Comparison of ENCODE assay signal across 2 cellular contexts in the genomic region with DNA sequence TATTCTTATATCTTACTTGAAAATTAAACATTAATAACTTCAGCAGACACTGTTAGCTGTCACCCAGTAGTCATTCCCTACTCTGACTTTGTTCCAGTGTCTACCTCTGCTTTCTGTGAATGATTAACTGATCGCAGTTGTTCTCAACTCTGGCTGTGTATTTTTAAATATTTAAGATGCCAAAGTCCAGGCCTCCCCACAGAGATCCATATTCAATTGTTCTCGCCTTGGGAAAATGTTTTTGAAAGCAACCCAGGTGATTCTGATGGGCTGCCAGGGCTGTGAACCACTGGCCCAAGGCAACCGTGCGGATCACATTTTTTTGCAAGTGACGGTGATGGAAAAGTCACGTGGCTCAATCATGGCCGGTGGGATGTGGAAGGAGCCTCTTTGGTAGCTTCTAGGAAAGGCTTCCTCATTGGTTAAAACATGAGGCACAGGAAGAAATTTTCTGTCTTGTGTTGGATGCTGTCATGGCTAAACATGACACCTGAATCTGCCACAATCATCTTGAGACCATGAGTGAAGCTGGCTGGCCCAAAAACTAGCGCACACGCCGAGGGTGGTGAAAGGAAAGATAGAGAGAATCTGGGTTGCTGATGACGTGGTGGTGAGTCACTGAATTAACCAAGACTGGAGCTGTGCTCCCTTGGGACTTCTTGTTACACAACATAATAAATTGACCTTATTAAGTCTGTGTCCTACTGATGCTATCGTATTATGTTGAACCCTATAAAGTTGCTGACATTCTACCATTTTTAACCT.
TF ChIP-seq lines count a peak whose summit lies in the region.

No MANE protein-coding gene starts in this region.

TF ChIP-seq in GM12878, 131 proteins besides CTCF, POLR2A, EP300 and RAD21 (continued from another document):
- TF ChIP-seq, protein P1, sequence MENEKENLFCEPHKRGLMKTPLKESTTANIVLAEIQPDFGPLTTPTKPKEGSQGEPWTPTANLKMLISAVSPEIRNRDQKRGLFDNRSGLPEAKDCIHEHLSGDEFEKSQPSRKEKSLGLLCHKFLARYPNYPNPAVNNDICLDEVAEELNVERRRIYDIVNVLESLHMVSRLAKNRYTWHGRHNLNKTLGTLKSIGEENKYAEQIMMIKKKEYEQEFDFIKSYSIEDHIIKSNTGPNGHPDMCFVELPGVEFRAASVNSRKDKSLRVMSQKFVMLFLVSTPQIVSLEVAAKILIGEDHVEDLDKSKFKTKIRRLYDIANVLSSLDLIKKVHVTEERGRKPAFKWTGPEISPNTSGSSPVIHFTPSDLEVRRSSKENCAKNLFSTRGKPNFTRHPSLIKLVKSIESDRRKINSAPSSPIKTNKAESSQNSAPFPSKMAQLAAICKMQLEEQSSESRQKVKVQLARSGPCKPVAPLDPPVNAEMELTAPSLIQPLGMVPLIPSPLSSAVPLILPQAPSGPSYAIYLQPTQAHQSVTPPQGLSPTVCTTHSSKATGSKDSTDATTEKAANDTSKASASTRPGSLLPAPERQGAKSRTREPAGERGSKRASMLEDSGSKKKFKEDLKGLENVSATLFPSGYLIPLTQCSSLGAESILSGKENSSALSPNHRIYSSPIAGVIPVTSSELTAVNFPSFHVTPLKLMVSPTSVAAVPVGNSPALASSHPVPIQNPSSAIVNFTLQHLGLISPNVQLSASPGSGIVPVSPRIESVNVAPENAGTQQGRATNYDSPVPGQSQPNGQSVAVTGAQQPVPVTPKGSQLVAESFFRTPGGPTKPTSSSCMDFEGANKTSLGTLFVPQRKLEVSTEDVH (IDR thresholded peaks at IDR 0.05; ENCODE audit: low read depth, partially characterized antibody): no peak
- TF ChIP-seq MEF2B (IDR thresholded peaks at IDR 0.05; ENCODE audit: partially characterized antibody, poor library complexity, severe bottlenecking): peak; percentile 20

TF ChIP-seq in liver, 16 proteins besides CTCF, POLR2A, EP300 and RAD21:
- TF ChIP-seq, protein P2, sequence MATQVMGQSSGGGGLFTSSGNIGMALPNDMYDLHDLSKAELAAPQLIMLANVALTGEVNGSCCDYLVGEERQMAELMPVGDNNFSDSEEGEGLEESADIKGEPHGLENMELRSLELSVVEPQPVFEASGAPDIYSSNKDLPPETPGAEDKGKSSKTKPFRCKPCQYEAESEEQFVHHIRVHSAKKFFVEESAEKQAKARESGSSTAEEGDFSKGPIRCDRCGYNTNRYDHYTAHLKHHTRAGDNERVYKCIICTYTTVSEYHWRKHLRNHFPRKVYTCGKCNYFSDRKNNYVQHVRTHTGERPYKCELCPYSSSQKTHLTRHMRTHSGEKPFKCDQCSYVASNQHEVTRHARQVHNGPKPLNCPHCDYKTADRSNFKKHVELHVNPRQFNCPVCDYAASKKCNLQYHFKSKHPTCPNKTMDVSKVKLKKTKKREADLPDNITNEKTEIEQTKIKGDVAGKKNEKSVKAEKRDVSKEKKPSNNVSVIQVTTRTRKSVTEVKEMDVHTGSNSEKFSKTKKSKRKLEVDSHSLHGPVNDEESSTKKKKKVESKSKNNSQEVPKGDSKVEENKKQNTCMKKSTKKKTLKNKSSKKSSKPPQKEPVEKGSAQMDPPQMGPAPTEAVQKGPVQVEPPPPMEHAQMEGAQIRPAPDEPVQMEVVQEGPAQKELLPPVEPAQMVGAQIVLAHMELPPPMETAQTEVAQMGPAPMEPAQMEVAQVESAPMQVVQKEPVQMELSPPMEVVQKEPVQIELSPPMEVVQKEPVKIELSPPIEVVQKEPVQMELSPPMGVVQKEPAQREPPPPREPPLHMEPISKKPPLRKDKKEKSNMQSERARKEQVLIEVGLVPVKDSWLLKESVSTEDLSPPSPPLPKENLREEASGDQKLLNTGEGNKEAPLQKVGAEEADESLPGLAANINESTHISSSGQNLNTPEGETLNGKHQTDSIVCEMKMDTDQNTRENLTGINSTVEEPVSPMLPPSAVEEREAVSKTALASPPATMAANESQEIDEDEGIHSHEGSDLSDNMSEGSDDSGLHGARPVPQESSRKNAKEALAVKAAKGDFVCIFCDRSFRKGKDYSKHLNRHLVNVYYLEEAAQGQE (IDR thresholded peaks at IDR 0.05): no peak
- TF ChIP-seq EGR1 (IDR thresholded peaks at IDR 0.05; ENCODE audit: low read depth in 2 of 2) (peak in 1 of 2 donors; percentile 39), YY1 (IDR thresholded peaks at IDR 0.05) (peak; percentile 91), JUND (IDR thresholded peaks at IDR 0.05) (peak; percentile 80 to 81), GABPA (IDR thresholded peaks at IDR 0.05 in 1 of 2, conservative IDR thresholded peaks at IDR 0.05 in 1 of 2) (peak in 1 of 2 donors; percentile 7), HNF4G (IDR thresholded peaks at IDR 0.05) (peak; percentile 79), FOXA2 (IDR thresholded peaks at IDR 0.05) (peak; percentile 58), HNF4A (conservative IDR thresholded peaks at IDR 0.05) (peak; percentile 93 to 94), FOXA1 (IDR thresholded peaks at IDR 0.05) (peak; percentile 10), TAF1 (conservative IDR thresholded peaks at IDR 0.05) (no peak), RXRA (IDR thresholded peaks at IDR 0.05) (peak; percentile 14 to 67), SP1 (IDR thresholded peaks at IDR 0.05) (peak; percentile 95), NR2F2 (IDR thresholded peaks at IDR 0.05) (no peak)
- TF ChIP-seq, protein P3, sequence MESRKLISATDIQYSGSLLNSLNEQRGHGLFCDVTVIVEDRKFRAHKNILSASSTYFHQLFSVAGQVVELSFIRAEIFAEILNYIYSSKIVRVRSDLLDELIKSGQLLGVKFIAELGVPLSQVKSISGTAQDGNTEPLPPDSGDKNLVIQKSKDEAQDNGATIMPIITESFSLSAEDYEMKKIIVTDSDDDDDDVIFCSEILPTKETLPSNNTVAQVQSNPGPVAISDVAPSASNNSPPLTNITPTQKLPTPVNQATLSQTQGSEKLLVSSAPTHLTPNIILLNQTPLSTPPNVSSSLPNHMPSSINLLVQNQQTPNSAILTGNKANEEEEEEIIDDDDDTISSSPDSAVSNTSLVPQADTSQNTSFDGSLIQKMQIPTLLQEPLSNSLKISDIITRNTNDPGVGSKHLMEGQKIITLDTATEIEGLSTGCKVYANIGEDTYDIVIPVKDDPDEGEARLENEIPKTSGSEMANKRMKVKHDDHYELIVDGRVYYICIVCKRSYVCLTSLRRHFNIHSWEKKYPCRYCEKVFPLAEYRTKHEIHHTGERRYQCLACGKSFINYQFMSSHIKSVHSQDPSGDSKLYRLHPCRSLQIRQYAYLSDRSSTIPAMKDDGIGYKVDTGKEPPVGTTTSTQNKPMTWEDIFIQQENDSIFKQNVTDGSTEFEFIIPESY (IDR thresholded peaks at IDR 0.05): peak; percentile 82
- TF ChIP-seq, protein P4, sequence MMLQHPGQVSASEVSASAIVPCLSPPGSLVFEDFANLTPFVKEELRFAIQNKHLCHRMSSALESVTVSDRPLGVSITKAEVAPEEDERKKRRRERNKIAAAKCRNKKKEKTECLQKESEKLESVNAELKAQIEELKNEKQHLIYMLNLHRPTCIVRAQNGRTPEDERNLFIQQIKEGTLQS (IDR thresholded peaks at IDR 0.05): peak; percentile 49
- TF ChIP-seq, protein P5, sequence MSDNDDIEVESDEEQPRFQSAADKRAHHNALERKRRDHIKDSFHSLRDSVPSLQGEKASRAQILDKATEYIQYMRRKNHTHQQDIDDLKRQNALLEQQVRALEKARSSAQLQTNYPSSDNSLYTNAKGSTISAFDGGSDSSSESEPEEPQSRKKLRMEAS (IDR thresholded peaks at IDR 0.05): peak; percentile 63
